ENCODE assay signal across 1 cellular context in genomic region chr9:97497558-97498375, GRCh38. TPM values are rescaled to one million over a fixed set of nuclear protein-coding genes. Genes with fewer than 3 reads are reported as not detected.
"Had no signal": no experiment of that assay in that cellular context is flagged by ENCODE, and none has a peak within 500 bp of the region (broad histone marks: within the 10 kb centered on the region; RNA-seq: fewer than 3 reads in every experiment).

No MANE protein-coding gene starts in this region.

RNA-seq across cellular contexts. Expression of gene TMOD1, which starts 3.7 kb away (rescaled TPM):
- total RNA-seq: G401 had no signal
